ENCODE assay signal across 7 cellular contexts in the genomic region with DNA sequence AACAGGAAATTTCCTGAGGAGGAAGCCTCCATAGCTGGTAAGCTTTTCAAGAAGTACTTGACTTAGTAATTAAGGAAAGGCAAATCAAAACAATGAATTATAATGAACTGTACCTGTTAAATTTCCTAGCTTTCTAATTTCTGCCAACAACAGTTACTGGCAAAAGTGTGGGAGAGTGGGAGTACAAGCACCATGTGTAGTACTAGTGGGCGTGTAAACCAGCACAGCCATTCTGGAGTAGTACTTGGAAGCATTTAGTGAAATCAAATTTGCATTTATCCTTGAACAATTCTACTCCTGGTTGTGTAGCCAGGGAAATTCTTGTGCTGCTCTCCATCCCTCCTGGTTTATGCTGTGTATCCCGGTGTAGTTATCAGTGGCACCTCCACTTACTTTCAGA.
"Had no signal": no experiment of that assay in that cellular context is flagged by ENCODE, and none has a peak within 500 bp of the region (broad histone marks: within the 10 kb centered on the region; RNA-seq: fewer than 3 reads in every experiment).

No MANE protein-coding gene starts in this region.

- DNase-seq: GM23248, GOT3, H7, KBM-7 had no signal

- ATAC-seq: HCT116, HepG2 had no signal

- H3K36me3 Mint-ChIP-seq: IgD-negative memory B cell had no signal

- H3K4me3 Mint-ChIP-seq: IgD-negative memory B cell had no signal

- H3K27ac Mint-ChIP-seq: IgD-negative memory B cell had no signal
